Comparison of ENCODE assay signal across 1 cellular context in the genomic region with DNA sequence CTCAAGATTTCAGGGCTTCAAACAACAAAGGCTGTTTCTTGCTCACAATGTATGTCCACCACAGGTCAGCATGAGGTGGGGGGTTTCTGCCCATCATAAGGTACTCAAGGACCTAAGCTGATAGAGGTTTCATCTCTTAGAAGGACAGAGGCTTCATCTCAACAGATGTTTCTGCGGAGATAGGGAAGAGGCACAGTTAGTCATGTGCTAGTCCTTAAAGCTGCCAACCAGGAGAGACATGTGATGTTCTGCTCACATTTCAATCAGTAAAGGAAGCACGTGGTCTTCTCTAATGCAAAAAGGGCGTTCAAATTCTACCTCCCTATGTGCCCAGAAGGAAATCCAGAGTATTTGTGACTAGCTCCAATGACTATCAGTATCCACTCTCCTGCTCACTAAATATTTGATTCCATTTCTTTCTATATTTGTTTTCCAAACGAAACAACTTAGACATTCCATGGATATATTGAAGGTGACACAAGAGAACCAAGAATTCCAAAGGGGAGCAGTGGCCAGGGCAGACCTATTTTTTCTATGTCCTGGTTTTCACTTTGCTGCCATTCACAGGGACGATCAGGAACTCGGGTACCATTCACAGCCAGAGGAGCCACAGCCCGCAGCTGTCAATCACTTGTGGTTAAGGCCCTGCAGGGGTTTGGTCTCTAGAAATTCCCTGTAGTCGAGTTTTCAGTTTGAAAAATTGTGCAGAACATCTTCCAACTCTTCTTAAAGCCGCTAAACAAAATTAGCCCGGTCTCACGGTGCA.
TF ChIP-seq lines count a peak whose summit lies in the region.

No MANE protein-coding gene starts in this region.

TF ChIP-seq in K562, 482 proteins besides CTCF, POLR2A, EP300 and RAD21 (continued from another document and continues in another):
- TF ChIP-seq, protein P1, sequence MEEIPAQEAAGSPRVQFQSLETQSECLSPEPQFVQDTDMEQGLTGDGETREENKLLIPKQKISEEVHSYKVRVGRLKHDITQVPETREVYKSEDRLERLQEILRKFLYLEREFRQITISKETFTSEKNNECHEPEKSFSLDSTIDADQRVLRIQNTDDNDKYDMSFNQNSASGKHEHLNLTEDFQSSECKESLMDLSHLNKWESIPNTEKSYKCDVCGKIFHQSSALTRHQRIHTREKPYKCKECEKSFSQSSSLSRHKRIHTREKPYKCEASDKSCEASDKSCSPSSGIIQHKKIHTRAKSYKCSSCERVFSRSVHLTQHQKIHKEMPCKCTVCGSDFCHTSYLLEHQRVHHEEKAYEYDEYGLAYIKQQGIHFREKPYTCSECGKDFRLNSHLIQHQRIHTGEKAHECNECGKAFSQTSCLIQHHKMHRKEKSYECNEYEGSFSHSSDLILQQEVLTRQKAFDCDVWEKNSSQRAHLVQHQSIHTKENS (CRISPR knock-in tag; IDR thresholded peaks at IDR 0.05) = no peak
- TF ChIP-seq ZNF766 (CRISPR knock-in tag; conservative IDR thresholded peaks at IDR 0.05) (peak; percentile 95), BHLHE40 (IDR thresholded peaks at IDR 0.05; ENCODE audit: low read length) (peak; percentile 85), C11orf30 (IDR thresholded peaks at IDR 0.05; ENCODE audit: low read depth) (no peak), SMARCB1 (IDR thresholded peaks at IDR 0.05; ENCODE audit: insufficient read length, low read depth) (no peak), RBM17 (IDR thresholded peaks at IDR 0.05; ENCODE audit: borderline replicate concordance, low read depth, low read length) (no peak), NFIC (IDR thresholded peaks at IDR 0.05) (no peak), ARID1B (IDR thresholded peaks at IDR 0.05) (peak; percentile 61), TBL1XR1 (IDR thresholded peaks at IDR 0.05; ENCODE audit: low read length in 2 of 2) (no peak), CBFA2T2 (conservative IDR thresholded peaks at IDR 0.05) (peak; percentile 40; the same call in 1 of the 2 replicates), ZNF583 (CRISPR knock-in tag; IDR thresholded peaks at IDR 0.05) (peak; percentile 68; the same call in 1 of the 2 replicates), TAL1 (IDR thresholded peaks at IDR 0.05) (peak; percentile 57; the same call in 1 of the 2 replicates), CXXC5 (CRISPR knock-in tag; IDR thresholded peaks at IDR 0.05) (peak; percentile 70), MTA2 (IDR thresholded peaks at IDR 0.05; ENCODE audit: low read depth) (0 out of 2 replicates have a peak, but pooled peaks have one; percentile 32), ZNF707 (CRISPR knock-in tag; conservative IDR thresholded peaks at IDR 0.05) (no peak), MYC (IDR thresholded peaks at IDR 0.05; ENCODE audit: low read depth, low read length) (peak; percentile 32; the same call in 1 of the 2 replicates), MYC (CRISPR knock-in tag; IDR thresholded peaks at IDR 0.05; ENCODE audit: borderline replicate concordance, low read depth) (no peak), CBFB (CRISPR knock-in tag; IDR thresholded peaks at IDR 0.05) (no peak), CTBP1 (IDR thresholded peaks at IDR 0.05; ENCODE audit: borderline replicate concordance) (peak; percentile 71; the same call in 1 of the 2 replicates), HSF4 (CRISPR knock-in tag; IDR thresholded peaks at IDR 0.05; ENCODE audit: borderline replicate concordance) (no peak), ERF (CRISPR knock-in tag; IDR thresholded peaks at IDR 0.05) (no peak), FOSL1 (tag; conservative IDR thresholded peaks at IDR 0.05) (peak; percentile 69)
- TF ChIP-seq, protein P2, sequence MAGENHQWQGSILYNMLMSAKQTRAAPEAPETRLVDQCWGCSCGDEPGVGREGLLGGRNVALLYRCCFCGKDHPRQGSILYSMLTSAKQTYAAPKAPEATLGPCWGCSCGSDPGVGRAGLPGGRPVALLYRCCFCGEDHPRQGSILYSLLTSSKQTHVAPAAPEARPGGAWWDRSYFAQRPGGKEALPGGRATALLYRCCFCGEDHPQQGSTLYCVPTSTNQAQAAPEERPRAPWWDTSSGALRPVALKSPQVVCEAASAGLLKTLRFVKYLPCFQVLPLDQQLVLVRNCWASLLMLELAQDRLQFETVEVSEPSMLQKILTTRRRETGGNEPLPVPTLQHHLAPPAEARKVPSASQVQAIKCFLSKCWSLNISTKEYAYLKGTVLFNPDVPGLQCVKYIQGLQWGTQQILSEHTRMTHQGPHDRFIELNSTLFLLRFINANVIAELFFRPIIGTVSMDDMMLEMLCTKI (IDR thresholded peaks at IDR 0.05; ENCODE audit: partially characterized antibody) = no peak
- TF ChIP-seq, protein P3, sequence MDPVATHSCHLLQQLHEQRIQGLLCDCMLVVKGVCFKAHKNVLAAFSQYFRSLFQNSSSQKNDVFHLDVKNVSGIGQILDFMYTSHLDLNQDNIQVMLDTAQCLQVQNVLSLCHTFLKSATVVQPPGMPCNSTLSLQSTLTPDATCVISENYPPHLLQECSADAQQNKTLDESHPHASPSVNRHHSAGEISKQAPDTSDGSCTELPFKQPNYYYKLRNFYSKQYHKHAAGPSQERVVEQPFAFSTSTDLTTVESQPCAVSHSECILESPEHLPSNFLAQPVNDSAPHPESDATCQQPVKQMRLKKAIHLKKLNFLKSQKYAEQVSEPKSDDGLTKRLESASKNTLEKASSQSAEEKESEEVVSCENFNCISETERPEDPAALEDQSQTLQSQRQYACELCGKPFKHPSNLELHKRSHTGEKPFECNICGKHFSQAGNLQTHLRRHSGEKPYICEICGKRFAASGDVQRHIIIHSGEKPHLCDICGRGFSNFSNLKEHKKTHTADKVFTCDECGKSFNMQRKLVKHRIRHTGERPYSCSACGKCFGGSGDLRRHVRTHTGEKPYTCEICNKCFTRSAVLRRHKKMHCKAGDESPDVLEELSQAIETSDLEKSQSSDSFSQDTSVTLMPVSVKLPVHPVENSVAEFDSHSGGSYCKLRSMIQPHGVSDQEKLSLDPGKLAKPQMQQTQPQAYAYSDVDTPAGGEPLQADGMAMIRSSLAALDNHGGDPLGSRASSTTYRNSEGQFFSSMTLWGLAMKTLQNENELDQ (CRISPR knock-in tag; IDR thresholded peaks at IDR 0.05; ENCODE audit: borderline replicate concordance) = no peak
- TF ChIP-seq, protein P4, sequence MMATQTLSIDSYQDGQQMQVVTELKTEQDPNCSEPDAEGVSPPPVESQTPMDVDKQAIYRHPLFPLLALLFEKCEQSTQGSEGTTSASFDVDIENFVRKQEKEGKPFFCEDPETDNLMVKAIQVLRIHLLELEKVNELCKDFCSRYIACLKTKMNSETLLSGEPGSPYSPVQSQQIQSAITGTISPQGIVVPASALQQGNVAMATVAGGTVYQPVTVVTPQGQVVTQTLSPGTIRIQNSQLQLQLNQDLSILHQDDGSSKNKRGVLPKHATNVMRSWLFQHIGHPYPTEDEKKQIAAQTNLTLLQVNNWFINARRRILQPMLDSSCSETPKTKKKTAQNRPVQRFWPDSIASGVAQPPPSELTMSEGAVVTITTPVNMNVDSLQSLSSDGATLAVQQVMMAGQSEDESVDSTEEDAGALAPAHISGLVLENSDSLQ (IDR thresholded peaks at IDR 0.05) = peak; percentile 90
- TF ChIP-seq, protein P5, sequence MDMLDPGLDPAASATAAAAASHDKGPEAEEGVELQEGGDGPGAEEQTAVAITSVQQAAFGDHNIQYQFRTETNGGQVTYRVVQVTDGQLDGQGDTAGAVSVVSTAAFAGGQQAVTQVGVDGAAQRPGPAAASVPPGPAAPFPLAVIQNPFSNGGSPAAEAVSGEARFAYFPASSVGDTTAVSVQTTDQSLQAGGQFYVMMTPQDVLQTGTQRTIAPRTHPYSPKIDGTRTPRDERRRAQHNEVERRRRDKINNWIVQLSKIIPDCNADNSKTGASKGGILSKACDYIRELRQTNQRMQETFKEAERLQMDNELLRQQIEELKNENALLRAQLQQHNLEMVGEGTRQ (CRISPR knock-in tag; IDR thresholded peaks at IDR 0.05) = 0 out of 2 replicates have a peak, but pooled peaks have one; percentile 40
- TF ChIP-seq, protein P6, sequence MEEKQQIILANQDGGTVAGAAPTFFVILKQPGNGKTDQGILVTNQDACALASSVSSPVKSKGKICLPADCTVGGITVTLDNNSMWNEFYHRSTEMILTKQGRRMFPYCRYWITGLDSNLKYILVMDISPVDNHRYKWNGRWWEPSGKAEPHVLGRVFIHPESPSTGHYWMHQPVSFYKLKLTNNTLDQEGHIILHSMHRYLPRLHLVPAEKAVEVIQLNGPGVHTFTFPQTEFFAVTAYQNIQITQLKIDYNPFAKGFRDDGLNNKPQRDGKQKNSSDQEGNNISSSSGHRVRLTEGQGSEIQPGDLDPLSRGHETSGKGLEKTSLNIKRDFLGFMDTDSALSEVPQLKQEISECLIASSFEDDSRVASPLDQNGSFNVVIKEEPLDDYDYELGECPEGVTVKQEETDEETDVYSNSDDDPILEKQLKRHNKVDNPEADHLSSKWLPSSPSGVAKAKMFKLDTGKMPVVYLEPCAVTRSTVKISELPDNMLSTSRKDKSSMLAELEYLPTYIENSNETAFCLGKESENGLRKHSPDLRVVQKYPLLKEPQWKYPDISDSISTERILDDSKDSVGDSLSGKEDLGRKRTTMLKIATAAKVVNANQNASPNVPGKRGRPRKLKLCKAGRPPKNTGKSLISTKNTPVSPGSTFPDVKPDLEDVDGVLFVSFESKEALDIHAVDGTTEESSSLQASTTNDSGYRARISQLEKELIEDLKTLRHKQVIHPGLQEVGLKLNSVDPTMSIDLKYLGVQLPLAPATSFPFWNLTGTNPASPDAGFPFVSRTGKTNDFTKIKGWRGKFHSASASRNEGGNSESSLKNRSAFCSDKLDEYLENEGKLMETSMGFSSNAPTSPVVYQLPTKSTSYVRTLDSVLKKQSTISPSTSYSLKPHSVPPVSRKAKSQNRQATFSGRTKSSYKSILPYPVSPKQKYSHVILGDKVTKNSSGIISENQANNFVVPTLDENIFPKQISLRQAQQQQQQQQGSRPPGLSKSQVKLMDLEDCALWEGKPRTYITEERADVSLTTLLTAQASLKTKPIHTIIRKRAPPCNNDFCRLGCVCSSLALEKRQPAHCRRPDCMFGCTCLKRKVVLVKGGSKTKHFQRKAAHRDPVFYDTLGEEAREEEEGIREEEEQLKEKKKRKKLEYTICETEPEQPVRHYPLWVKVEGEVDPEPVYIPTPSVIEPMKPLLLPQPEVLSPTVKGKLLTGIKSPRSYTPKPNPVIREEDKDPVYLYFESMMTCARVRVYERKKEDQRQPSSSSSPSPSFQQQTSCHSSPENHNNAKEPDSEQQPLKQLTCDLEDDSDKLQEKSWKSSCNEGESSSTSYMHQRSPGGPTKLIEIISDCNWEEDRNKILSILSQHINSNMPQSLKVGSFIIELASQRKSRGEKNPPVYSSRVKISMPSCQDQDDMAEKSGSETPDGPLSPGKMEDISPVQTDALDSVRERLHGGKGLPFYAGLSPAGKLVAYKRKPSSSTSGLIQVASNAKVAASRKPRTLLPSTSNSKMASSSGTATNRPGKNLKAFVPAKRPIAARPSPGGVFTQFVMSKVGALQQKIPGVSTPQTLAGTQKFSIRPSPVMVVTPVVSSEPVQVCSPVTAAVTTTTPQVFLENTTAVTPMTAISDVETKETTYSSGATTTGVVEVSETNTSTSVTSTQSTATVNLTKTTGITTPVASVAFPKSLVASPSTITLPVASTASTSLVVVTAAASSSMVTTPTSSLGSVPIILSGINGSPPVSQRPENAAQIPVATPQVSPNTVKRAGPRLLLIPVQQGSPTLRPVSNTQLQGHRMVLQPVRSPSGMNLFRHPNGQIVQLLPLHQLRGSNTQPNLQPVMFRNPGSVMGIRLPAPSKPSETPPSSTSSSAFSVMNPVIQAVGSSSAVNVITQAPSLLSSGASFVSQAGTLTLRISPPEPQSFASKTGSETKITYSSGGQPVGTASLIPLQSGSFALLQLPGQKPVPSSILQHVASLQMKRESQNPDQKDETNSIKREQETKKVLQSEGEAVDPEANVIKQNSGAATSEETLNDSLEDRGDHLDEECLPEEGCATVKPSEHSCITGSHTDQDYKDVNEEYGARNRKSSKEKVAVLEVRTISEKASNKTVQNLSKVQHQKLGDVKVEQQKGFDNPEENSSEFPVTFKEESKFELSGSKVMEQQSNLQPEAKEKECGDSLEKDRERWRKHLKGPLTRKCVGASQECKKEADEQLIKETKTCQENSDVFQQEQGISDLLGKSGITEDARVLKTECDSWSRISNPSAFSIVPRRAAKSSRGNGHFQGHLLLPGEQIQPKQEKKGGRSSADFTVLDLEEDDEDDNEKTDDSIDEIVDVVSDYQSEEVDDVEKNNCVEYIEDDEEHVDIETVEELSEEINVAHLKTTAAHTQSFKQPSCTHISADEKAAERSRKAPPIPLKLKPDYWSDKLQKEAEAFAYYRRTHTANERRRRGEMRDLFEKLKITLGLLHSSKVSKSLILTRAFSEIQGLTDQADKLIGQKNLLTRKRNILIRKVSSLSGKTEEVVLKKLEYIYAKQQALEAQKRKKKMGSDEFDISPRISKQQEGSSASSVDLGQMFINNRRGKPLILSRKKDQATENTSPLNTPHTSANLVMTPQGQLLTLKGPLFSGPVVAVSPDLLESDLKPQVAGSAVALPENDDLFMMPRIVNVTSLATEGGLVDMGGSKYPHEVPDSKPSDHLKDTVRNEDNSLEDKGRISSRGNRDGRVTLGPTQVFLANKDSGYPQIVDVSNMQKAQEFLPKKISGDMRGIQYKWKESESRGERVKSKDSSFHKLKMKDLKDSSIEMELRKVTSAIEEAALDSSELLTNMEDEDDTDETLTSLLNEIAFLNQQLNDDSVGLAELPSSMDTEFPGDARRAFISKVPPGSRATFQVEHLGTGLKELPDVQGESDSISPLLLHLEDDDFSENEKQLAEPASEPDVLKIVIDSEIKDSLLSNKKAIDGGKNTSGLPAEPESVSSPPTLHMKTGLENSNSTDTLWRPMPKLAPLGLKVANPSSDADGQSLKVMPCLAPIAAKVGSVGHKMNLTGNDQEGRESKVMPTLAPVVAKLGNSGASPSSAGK (IDR thresholded peaks at IDR 0.05) = peak; percentile 77
- TF ChIP-seq, protein P7, sequence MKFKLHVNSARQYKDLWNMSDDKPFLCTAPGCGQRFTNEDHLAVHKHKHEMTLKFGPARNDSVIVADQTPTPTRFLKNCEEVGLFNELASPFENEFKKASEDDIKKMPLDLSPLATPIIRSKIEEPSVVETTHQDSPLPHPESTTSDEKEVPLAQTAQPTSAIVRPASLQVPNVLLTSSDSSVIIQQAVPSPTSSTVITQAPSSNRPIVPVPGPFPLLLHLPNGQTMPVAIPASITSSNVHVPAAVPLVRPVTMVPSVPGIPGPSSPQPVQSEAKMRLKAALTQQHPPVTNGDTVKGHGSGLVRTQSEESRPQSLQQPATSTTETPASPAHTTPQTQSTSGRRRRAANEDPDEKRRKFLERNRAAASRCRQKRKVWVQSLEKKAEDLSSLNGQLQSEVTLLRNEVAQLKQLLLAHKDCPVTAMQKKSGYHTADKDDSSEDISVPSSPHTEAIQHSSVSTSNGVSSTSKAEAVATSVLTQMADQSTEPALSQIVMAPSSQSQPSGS (CRISPR knock-in tag; IDR thresholded peaks at IDR 0.05) = no peak
- TF ChIP-seq, protein P8, sequence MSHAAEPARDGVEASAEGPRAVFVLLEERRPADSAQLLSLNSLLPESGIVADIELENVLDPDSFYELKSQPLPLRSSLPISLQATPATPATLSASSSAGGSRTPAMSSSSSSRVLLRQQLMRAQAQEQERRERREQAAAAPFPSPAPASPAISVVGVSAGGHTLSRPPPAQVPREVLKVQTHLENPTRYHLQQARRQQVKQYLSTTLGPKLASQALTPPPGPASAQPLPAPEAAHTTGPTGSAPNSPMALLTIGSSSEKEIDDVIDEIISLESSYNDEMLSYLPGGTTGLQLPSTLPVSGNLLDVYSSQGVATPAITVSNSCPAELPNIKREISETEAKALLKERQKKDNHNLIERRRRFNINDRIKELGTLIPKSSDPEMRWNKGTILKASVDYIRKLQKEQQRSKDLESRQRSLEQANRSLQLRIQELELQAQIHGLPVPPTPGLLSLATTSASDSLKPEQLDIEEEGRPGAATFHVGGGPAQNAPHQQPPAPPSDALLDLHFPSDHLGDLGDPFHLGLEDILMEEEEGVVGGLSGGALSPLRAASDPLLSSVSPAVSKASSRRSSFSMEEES (CRISPR knock-in tag; IDR thresholded peaks at IDR 0.05) = peak; percentile 77
